12 cellular contexts compared by ENCODE assay signal in genomic region chr20:17860306-17861197, GRCh38.
"Had no signal": no experiment of that assay in that cellular context is flagged by ENCODE, and none has a peak within 500 bp of the region (broad histone marks: within the 10 kb centered on the region; RNA-seq: fewer than 3 reads in every experiment).

No MANE protein-coding gene starts in this region.

- H3K27ac Mint-ChIP-seq: activated CD8-positive, alpha-beta memory T cell treated with anti-CD3 and anti-CD28 coated beads, Interleukin-2, amount 10 ng/mL, durations not matched to agents 7 days and 5 days; activated T-cell treated with anti-CD3 and anti-CD28 coated beads, Interleukin-2, amount 50 U/mL, for 24 hours; T-cell had no signal

- H3K27me3 ChIP-seq: breast epithelium, pancreas, transverse colon had no signal

- H3K36me3 Mint-ChIP-seq: activated CD8-positive, alpha-beta memory T cell treated with anti-CD3 and anti-CD28 coated beads, Interleukin-2, amount 10 ng/mL, durations not matched to agents 7 days and 5 days; T-cell had no signal

- DNase-seq: activated CD4-positive, alpha-beta T cell treated with anti-CD3 and anti-CD28 coated beads, Interleukin-2, amount 50 U/mL, for 1 hour; activated gamma-delta T cell; foreskin melanocyte; transverse colon had no signal

- H3K4me3 Mint-ChIP-seq: activated CD8-positive, alpha-beta memory T cell treated with anti-CD3 and anti-CD28 coated beads, Interleukin-2, amount 10 ng/mL, durations not matched to agents 7 days and 5 days; activated T-cell treated with anti-CD3 and anti-CD28 coated beads, Interleukin-2, amount 50 U/mL, for 24 hours had no signal

- H3K4me3 ChIP-seq: breast epithelium, pancreas, SK-N-MC, transverse colon had no signal

- H3K9me3 ChIP-seq: breast epithelium, pancreas, transverse colon had no signal

- H3K9me3 Mint-ChIP-seq: activated T-cell treated with anti-CD3 and anti-CD28 coated beads, Interleukin-2, amount 50 U/mL, for 24 hours; T-cell had no signal

- FAIRE-seq: colon, endothelial cell of umbilical vein, pancreas had no signal

- H3K36me3 ChIP-seq: breast epithelium, pancreas, transverse colon had no signal

- H3K27ac ChIP-seq: SK-N-MC had no signal
